ENCODE assay signal across 8 cellular contexts in the genomic region with DNA sequence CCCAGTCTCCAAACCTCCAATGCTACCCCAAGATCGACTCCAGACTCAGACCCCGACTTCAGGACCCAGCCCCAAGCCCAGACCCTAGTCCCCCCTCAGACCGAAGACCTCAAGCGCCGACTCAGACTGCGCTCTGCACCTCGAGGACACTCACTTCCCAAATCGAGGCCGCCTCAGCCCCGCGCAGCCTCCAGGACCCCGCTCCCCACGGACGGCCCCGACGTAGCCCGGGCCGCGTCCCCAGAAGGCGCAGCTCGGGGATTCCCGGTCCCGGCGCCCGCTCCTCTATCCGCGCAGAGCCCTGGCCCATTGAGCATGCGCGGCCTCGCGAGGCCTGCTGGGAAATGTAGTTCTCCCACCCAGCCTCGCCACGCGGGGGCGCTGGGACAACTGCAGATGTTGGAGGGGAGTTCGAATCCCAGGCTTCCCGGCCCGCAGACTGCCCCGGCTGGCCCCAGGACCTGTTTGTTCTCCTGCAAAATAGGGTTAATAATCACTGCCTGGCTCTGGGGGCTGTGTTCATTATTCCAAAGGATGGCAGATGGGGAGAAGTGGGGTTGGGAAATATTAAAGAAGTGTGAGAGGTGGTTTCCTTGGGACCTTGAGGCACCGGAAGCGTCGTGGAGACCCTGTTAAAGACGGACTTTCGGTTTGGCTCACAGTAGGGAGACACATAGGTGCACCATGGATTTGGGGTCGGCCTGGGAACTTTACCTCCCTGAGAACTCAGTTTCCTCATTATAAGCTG. TPM values are rescaled to one million over a fixed set of nuclear protein-coding genes. Genes with fewer than 3 reads are reported as not detected.
A peak's percentile ranks its signal among the peaks of the same experiment; 100 is the strongest.
DNase-seq lines count a peak whose midpoint lies in the region; ATAC-seq and TF ChIP-seq lines count a peak whose summit lies in the region.

A gene with protein sequence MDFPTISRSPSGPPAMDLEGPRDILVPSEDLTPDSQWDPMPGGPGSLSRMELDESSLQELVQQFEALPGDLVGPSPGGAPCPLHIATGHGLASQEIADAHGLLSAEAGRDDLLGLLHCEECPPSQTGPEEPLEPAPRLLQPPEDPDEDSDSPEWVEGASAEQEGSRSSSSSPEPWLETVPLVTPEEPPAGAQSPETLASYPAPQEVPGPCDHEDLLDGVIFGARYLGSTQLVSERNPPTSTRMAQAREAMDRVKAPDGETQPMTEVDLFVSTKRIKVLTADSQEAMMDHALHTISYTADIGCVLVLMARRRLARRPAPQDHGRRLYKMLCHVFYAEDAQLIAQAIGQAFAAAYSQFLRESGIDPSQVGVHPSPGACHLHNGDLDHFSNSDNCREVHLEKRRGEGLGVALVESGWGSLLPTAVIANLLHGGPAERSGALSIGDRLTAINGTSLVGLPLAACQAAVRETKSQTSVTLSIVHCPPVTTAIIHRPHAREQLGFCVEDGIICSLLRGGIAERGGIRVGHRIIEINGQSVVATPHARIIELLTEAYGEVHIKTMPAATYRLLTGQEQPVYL (minus strand): TSS at position 311 of the 748 bp plus-strand sequence. CDS start 1,428 bp downstream, outside the sequence.

- peak within 1 kb of the TSS; percentile 100 for H3K27ac ChIP-seq in mesenchymal stem cell (ENCODE audit: low read length, poor library complexity, severe bottlenecking)

- peaks cover 63% of the 10 kb centered on the region for H3K36me3 Mint-ChIP-seq in effector memory CD8-positive, alpha-beta T cell (ENCODE audit: insufficient read depth)

- 1% methylated on average over 39 of the region's 45 CpGs for WGBS in mesenchymal stem cell

- H2BK15ac ChIP-seq in mesenchymal stem cell (ENCODE audit: low read depth, poor library complexity, severe bottlenecking), result peak within 1 kb of the TSS; percentile 48

- peak; percentile 75 for TF ChIP-seq CTCF in BJ (IDR thresholded peaks at IDR 0.05; ENCODE audit: insufficient read depth, low read depth, low read length)

- peak within 1 kb of the TSS; percentile 84 to 92 for H3K18ac ChIP-seq in mesenchymal stem cell (ENCODE audit: low read depth in 1 of 2, low read length in 2 of 2)

- no peaks in the 10 kb centered on the region for H3K27me3 Mint-ChIP-seq in effector memory CD8-positive, alpha-beta T cell

- peak within 1 kb of the TSS; percentile 100 for H3K27ac Mint-ChIP-seq in effector memory CD8-positive, alpha-beta T cell

- peak within 1 kb of the TSS; percentile 95 for H4K8ac ChIP-seq in mesenchymal stem cell (ENCODE audit: low read length)

- peak within 1 kb of the TSS; percentile 82 for H2AK5ac ChIP-seq in mesenchymal stem cell (ENCODE audit: low read length, severe bottlenecking)

- H2BK5ac ChIP-seq in mesenchymal stem cell (ENCODE audit: low read depth, low read length, poor library complexity, severe bottlenecking), result peak within 1 kb of the TSS; percentile 98

- peak within 1 kb of the TSS; percentile 98 to 99 for H3K4me3 Mint-ChIP-seq in effector memory CD8-positive, alpha-beta T cell

- H3K4me3 ChIP-seq in BJ (ENCODE audit: low read depth, low read length) (peak within 1 kb of the TSS; percentile 90), mesenchymal stem cell (ENCODE audit: insufficient read depth in 1 of 2, low read depth in 1 of 2, low read length in 2 of 2) (peak within 1 kb of the TSS; percentile 95 to 97)

- peak within 1 kb of the TSS in 1 of 2 experiments; percentile 99 for H3K23ac ChIP-seq in mesenchymal stem cell (ENCODE audit: low read length in 2 of 2)

- H3K4me2 ChIP-seq in mesenchymal stem cell (ENCODE audit: low read length, poor library complexity, severe bottlenecking), result peak within 1 kb of the TSS; percentile 97

- H3K36me3 ChIP-seq in BJ (ENCODE audit: control insufficient read depth, insufficient read depth, low read length) (peaks cover 6% of the 10 kb centered on the region), mesenchymal stem cell (ENCODE audit: control insufficient read depth in 1 of 2, insufficient read depth in 2 of 2, low read depth in 1 of 2, low read length in 2 of 2) (peaks cover 29 to 44% of the 10 kb centered on the region in 2 experiments)

- peak within 1 kb of the TSS; percentile 18 to 83 for H2BK12ac ChIP-seq in mesenchymal stem cell (ENCODE audit: low read length in 2 of 2)

- H2AFZ ChIP-seq in mesenchymal stem cell (ENCODE audit: low read depth, low read length), result peak within 1 kb of the TSS; percentile 86

- peak; percentile 47 for ATAC-seq in GM19372 (IDR thresholded peaks at IDR 0.05; ENCODE audit: low read depth, unreplicated experiment)
- peak; percentile 49 for ATAC-seq in effector memory CD8-positive, alpha-beta T cell (replicated peaks)

- H4K91ac ChIP-seq in mesenchymal stem cell (ENCODE audit: low read length), result peak within 1 kb of the TSS; percentile 90

- H3K9me3 ChIP-seq in mesenchymal stem cell (ENCODE audit: control insufficient read depth, low read length), result no peaks in the 10 kb centered on the region

- peak within 1 kb of the TSS in 1 of 2 experiments; percentile 82 for H3K14ac ChIP-seq in mesenchymal stem cell (ENCODE audit: low read length in 2 of 2)

- CTCF ChIA-PET in BJ (lab: Yijun Ruan, JAX), result interaction anchor here (0.6 to 1.9 kb wide), 7 partner anchors 10 to 101 kb away, joined by 3 to 8 read pairs (median 4); a partner anchor contains a TSS
- CTCF ChIA-PET in activated CD8-positive, alpha-beta memory T cell treated with anti-CD3 and anti-CD28 coated beads for 36 hours (lab: Charles Lee), result interaction anchor here (0.6 to 4.5 kb wide), 9 partner anchors 22 to 378 kb away, joined by 3 to 29 read pairs (median 4); a partner anchor contains a TSS

- POLR2A ChIA-PET in BJ (lab: Charles Lee), result no interaction called here
- POLR2A ChIA-PET in activated CD8-positive, alpha-beta memory T cell treated with anti-CD3 and anti-CD28 coated beads for 36 hours (lab: Charles Lee), result interaction anchor here (0.6 to 2.7 kb wide), 6 partner anchors 14 to 653 kb away, joined by 3 to 10 read pairs (median 4); a partner anchor contains a TSS

- peak within 1 kb of the TSS; percentile 97 for H3K9ac ChIP-seq in mesenchymal stem cell (ENCODE audit: low read length)

- peak within 1 kb of the TSS; percentile 82 for H2BK120ac ChIP-seq in mesenchymal stem cell (ENCODE audit: low read depth, low read length)

- peak; percentile 29 for DNase-seq in BJ (ENCODE audit: low read depth)
- DNase-seq in HT-29 (ENCODE audit: low spot score), result peak; percentile 88
- DNase-seq in NK-92 (lab: John Stamatoyannopoulos, UW; ENCODE audit: unreplicated experiment), result peak; percentile 42
- DNase-seq in effector memory CD8-positive, alpha-beta T cell, result peak; percentile 91 to 94 (median 93)
- DNase-seq in mesenchymal stem cell, result peak; percentile 89
- peak; percentile 89 for DNase-seq in stimulated activated CD8-positive, alpha-beta memory T cell treated with anti-CD3 and anti-CD28 coated beads, Interleukin-12 subunit alpha, Interleukin-12 subunit beta, amount 100 ng/mL, for 24 hours (ENCODE audit: extremely low read depth)

- peaks cover 36% of the 10 kb centered on the region for H3K79me1 ChIP-seq in mesenchymal stem cell (replicated peaks; ENCODE audit: low read length, poor library complexity, severe bottlenecking)

- peaks cover 22% of the 10 kb centered on the region for H3K4me1 ChIP-seq in mesenchymal stem cell (ENCODE audit: control insufficient read depth, insufficient read depth, low read depth, low read length)

- peaks cover 0 to 3% of the 10 kb centered on the region in 2 donors for H3K9me3 Mint-ChIP-seq in effector memory CD8-positive, alpha-beta T cell

- peaks cover 27 to 28% of the 10 kb centered on the region in 2 donors for H3K4me1 Mint-ChIP-seq in effector memory CD8-positive, alpha-beta T cell (ENCODE audit: low read depth in 2 of 2)

- H3K4ac ChIP-seq in mesenchymal stem cell (ENCODE audit: low read depth in 1 of 2, low read length in 2 of 2), result peak within 1 kb of the TSS; percentile 91 to 93

- no peaks in the 10 kb centered on the region for H3K27me3 ChIP-seq in BJ (ENCODE audit: control insufficient read depth, insufficient read depth, low read length)
- H3K27me3 ChIP-seq in mesenchymal stem cell (ENCODE audit: control insufficient read depth in 1 of 2, insufficient read depth in 1 of 2, low read length in 2 of 2), result no peaks in the 10 kb centered on the region

RNA-seq across cellular contexts. Expression of the gene that starts here (rescaled TPM):
- 7.7 and 12.4 TPM in 2 replicates for polyA plus RNA-seq in BJ (2011; rRNA removed)
- polyA minus RNA-seq in BJ (2011; rRNA and poly(A)+ RNA removed), result 9.0 and 11.1 TPM in 2 replicates
- total RNA-seq in HT-29 (2014; rRNA removed; shearing (Covaris generic)), result 31.4 TPM in 2 replicates
- total RNA-seq in activated CD8-positive, alpha-beta memory T cell treated with anti-CD3 and anti-CD28 coated beads for 36 hours, result 10 to 100 TPM; 36.9 to 39.1 TPM
- 12.8 TPM for polyA plus RNA-seq in mesenchymal stem cell (2013, experiment 1 of 2)
- 13.3 TPM for polyA plus RNA-seq in mesenchymal stem cell (2013, experiment 2 of 2)

Comparison
In these comparisons a context has a peak if more than half of its experiments do, and no peak if none do; other contexts are left out.
1. Peak in every context shown above with its lines: DNase-seq, ATAC-seq, H3K4me3 ChIP-seq and H3K27ac ChIP-seq.
2. DNase-seq: peak in every context shown above with its lines; median percentile 93 in effector memory CD8-positive, alpha-beta T cell; 89 in mesenchymal stem cell; 89 in stimulated activated CD8-positive, alpha-beta memory T cell treated with anti-CD3 and anti-CD28 coated beads, Interleukin-12 subunit alpha, Interleukin-12 subunit beta, amount 100 ng/mL, for 24 hours; 88 in HT-29; 42 in NK-92; 29 in BJ.